ENCODE assay signal across 26 cellular contexts in genomic region chr1:4792565-4792964, GRCh38.
A peak's percentile ranks its signal among the peaks of the same experiment; 100 is the strongest.
DNase-seq lines count a peak whose midpoint lies in the region; ATAC-seq and TF ChIP-seq lines count a peak whose summit lies in the region.
"Had no signal": no experiment of that assay in that cellular context is flagged by ENCODE, and none has a peak within 500 bp of the region (broad histone marks: within the 10 kb centered on the region; RNA-seq: fewer than 3 reads in every experiment).

No MANE protein-coding gene starts in this region.

- no peaks in the 10 kb centered on the region for H3K36me3 ChIP-seq in uterus

- intact Hi-C loops in uterus (cut with DNase I; ENCODE audit: low total_unique reads) = no loop called here

- H3K4me3 Mint-ChIP-seq in nephron = no peak overlapping the region
- H3K4me3 Mint-ChIP-seq: B cell, CD14-positive monocyte, H9, HFFc6, T-helper 17 cell had no signal

- H3K27ac ChIP-seq in uterus = no peak overlapping the region
- H3K27ac ChIP-seq: A549, RWPE1, SK-N-MC had no signal

- ATAC-seq in GM18508 (IDR thresholded peaks at IDR 0.05; ENCODE audit: insufficient read depth, unreplicated experiment) (peak; percentile 46), GM21619 (IDR thresholded peaks at IDR 0.05; ENCODE audit: unreplicated experiment) (peak; percentile 45), HG03196 (IDR thresholded peaks at IDR 0.05; ENCODE audit: unreplicated experiment) (peak; percentile 41), left lobe of liver (no peak)
- ATAC-seq: A549, T-helper 17 cell had no signal

- no peak for TF ChIP-seq POLR2A in uterus (IDR thresholded peaks at IDR 0.05)

- H3K36me3 Mint-ChIP-seq in nephron (ENCODE audit: low read depth) = no peaks in the 10 kb centered on the region
- H3K36me3 Mint-ChIP-seq: CD14-positive monocyte had no signal

- H3K27ac Mint-ChIP-seq in nephron = peak overlapping the region in 2 of 3 experiments; percentile 60 to 80
- H3K27ac Mint-ChIP-seq: B cell, CD14-positive monocyte, HFFc6, T-helper 17 cell had no signal

- no peak for DNase-seq in left lobe of liver (ENCODE audit: low spot score)
- no peak for DNase-seq in 8988T
- no peak for DNase-seq in uterus
- DNase-seq: EL, GF-D8, H9, HFFc6, KG1, NCI-H1092, NCI-H1436 treated with DMSO at 0.1 percent for 48 hours, NCI-H1930, NCI-H226, NCI-H510A treated with DMSO at 0.1 percent for 48 hours, NCI-H748 treated with DMSO at 0.1 percent for 48 hours, SHP77 treated with DMSO at 0.1 percent for 48 hours, SW 1271, T-helper 17 cell had no signal

- no peaks in the 10 kb centered on the region for H3K27me3 ChIP-seq in uterus

- TF ChIP-seq CTCF in nephron (IDR thresholded peaks at IDR 0.05; ENCODE audit: unreplicated experiment in 3 of 3) (no peak), uterus (IDR thresholded peaks at IDR 0.05) (no peak)

- H3K4me3 ChIP-seq in uterus = no peak overlapping the region
- H3K4me3 ChIP-seq: A549, SK-N-MC had no signal

- peaks cover 35% of the 10 kb centered on the region for H3K4me1 Mint-ChIP-seq in nephron
- H3K4me1 Mint-ChIP-seq: CD14-positive monocyte, T-helper 17 cell had no signal

- no peaks in the 10 kb centered on the region for H3K9me3 Mint-ChIP-seq in nephron

- no peaks in the 10 kb centered on the region for H3K4me1 ChIP-seq in uterus
- H3K4me1 ChIP-seq: A549 had no signal

- peaks cover 9% of the 10 kb centered on the region for H3K27me3 Mint-ChIP-seq in nephron (ENCODE audit: low read depth)
- H3K27me3 Mint-ChIP-seq: B cell had no signal

- H3K9me3 ChIP-seq in uterus = no peaks in the 10 kb centered on the region
- H3K9me3 ChIP-seq: A549 had no signal
